Comparison of ENCODE assay signal across 19 cellular contexts in genomic region chr2:170381678-170382077, GRCh38.
DNase-seq lines count a peak whose midpoint lies in the region; ATAC-seq, FAIRE-seq and TF ChIP-seq lines count a peak whose summit lies in the region.
"Had no signal": no experiment of that assay in that cellular context is flagged by ENCODE, and none has a peak within 500 bp of the region (broad histone marks: within the 10 kb centered on the region; RNA-seq: fewer than 3 reads in every experiment).

No MANE protein-coding gene starts in this region.

- POLR2A ChIA-PET in WTC11 (lab: Charles Lee) (no interaction called here), K562 (lab: Yijun Ruan, JAX) (no interaction called here)

- BruUV-seq in K562 (replicated peaks; lab: Mats Ljungman, UMichigan): no TSS peak

- no peak overlapping the region for H3K27ac Mint-ChIP-seq in WTC11
- H3K27ac Mint-ChIP-seq: B cell; CD4-positive, alpha-beta T cell; CD8-positive, alpha-beta T cell had no signal

- H3K79me1 ChIP-seq in mesendoderm (ENCODE audit: low read length): no peaks in the 10 kb centered on the region

- H3K18ac ChIP-seq in mesendoderm (ENCODE audit: low read length): no peak overlapping the region

- TF ChIP-seq POLR2A in K562 (conservative IDR thresholded peaks at IDR 0.05): no peak

- TF ChIP-seq RAD21 in K562 (CRISPR knock-in tag; conservative IDR thresholded peaks at IDR 0.05 in 1 of 2, IDR thresholded peaks at IDR 0.05 in 1 of 2): no peak

- no peaks in the 10 kb centered on the region for H3K36me3 Mint-ChIP-seq in WTC11
- H3K36me3 Mint-ChIP-seq: CD8-positive, alpha-beta T cell had no signal

- H3K27me3 ChIP-seq in K562 (ENCODE audit: control insufficient read depth in 2 of 2, insufficient read depth in 2 of 2, low read length in 2 of 2) (no peaks in the 10 kb centered on the region), mesendoderm (ENCODE audit: insufficient read depth, low read length, poor library complexity) (no peaks in the 10 kb centered on the region)

- no peaks in the 10 kb centered on the region for H3K4me1 Mint-ChIP-seq in WTC11
- H3K4me1 Mint-ChIP-seq: B cell had no signal

- in situ Hi-C loops in K562 (cut with MboI): no loop called here

- intact Hi-C loops in K562 (cut with micrococcal nuclease): no loop called here

- no peak overlapping the region for H3K4ac ChIP-seq in mesendoderm (ENCODE audit: low read depth, low read length)

- no peaks in the 10 kb centered on the region for H3K9me1 ChIP-seq in K562 (ENCODE audit: control insufficient read depth, insufficient read depth, low read length)

- H3K4me2 ChIP-seq in K562 (ENCODE audit: insufficient read depth, low read length): no peak overlapping the region
- H3K4me2 ChIP-seq in mesendoderm (ENCODE audit: low read length): no peak overlapping the region
- H3K4me2 ChIP-seq: A549; BLaER1 treated with 17β-estradiol and CSF1 and Interleukin-3, amounts not matched to agents 10 nM and 100 nM had no signal

- ATAC-seq in WTC11 (no peak), K562 (no peak), HG03135 (IDR thresholded peaks at IDR 0.05; ENCODE audit: unreplicated experiment) (no peak)
- ATAC-seq: A549; CD8-positive, alpha-beta T cell had no signal

- CTCF ChIA-PET in WTC11 (lab: Charles Lee) (interaction anchor here (0.8 kb wide), 1 partner anchor 20 kb away, joined by 3 read pairs; no protein-coding TSS in a partner anchor), K562 (lab: Yijun Ruan, JAX; ENCODE audit: low intra/inter-chr PET ratio) (no interaction called here)

- no peak for FAIRE-seq in K562 (lab: Jason Lieb, UNC)
- FAIRE-seq: A549, D721Med, GM12891, GM19239 had no signal

- no peaks in the 10 kb centered on the region for H3K9me3 Mint-ChIP-seq in WTC11
- H3K9me3 Mint-ChIP-seq: CD4-positive, alpha-beta T cell; CD8-positive, alpha-beta T cell had no signal

- H3K36me3 ChIP-seq in K562 (ENCODE audit: control insufficient read depth, insufficient read depth, low read length) (no peaks in the 10 kb centered on the region), mesendoderm (ENCODE audit: control insufficient read depth, insufficient read depth, low read length) (no peaks in the 10 kb centered on the region)
- H3K36me3 ChIP-seq: BLaER1 treated with 17β-estradiol and CSF1 and Interleukin-3, amounts not matched to agents 10 nM and 100 nM had no signal

- 37% methylated on average over 2 of the region's 2 CpGs for WGBS in K562 (ENCODE audit: insufficient coverage, low coverage, missing lambda C conversion rate)
- no CpG with 5 or more reads among the region's 2 CpGs for WGBS in mesendoderm (ENCODE audit: extremely low coverage, insufficient coverage, low lambda C conversion rate)

- TF ChIP-seq CTCF in WTC11 (IDR thresholded peaks at IDR 0.05) (no peak), K562 (IDR thresholded peaks at IDR 0.05 in 2 of 3, conservative IDR thresholded peaks at IDR 0.05 in 1 of 3; ENCODE audit: insufficient read depth in 2 of 3, low read depth in 1 of 3, low read length in 3 of 3) (no peak)

- no peaks in the 10 kb centered on the region for H4K20me1 ChIP-seq in K562 (replicated peaks; ENCODE audit: control insufficient read depth, insufficient read depth, low read length)

- no peak overlapping the region for H2BK120ac ChIP-seq in mesendoderm (ENCODE audit: low read depth, low read length)

- H3K27ac ChIP-seq in K562 (ENCODE audit: extremely low read depth, low read depth, low read length): no peak overlapping the region
- H3K27ac ChIP-seq in mesendoderm (ENCODE audit: low read depth, low read length): no peak overlapping the region
- H3K27ac ChIP-seq: A549; BLaER1 treated with 17β-estradiol and CSF1 and Interleukin-3, amounts not matched to agents 10 nM and 100 nM; C4-2B had no signal

- H3K23ac ChIP-seq in mesendoderm (ENCODE audit: low read length): no peak overlapping the region

- TF ChIP-seq EP300 in K562 (IDR thresholded peaks at IDR 0.05; ENCODE audit: low read length): no peak

- no peak for DNase-seq in WTC11 (ENCODE audit: low spot score)
- no peak for DNase-seq in K562 (ENCODE audit: extremely low read depth in 1 of 4, low spot score in 3 of 4)
- peak; percentile 76 for DNase-seq in mesendoderm
- DNase-seq in 8988T: no peak
- DNase-seq: AML-193; Caco-2; Calu3; CD4-positive, alpha-beta T cell; CD8-positive, alpha-beta T cell; DMS79 treated with DMSO at 0.1 percent for 48 hours; GF-D8 had no signal

- H3K79me2 ChIP-seq in K562 (ENCODE audit: control insufficient read depth, insufficient read depth, low read length): no peaks in the 10 kb centered on the region
- no peaks in the 10 kb centered on the region for H3K79me2 ChIP-seq in mesendoderm (ENCODE audit: control insufficient read depth, insufficient read depth, low read length)

- no peak overlapping the region for H4K8ac ChIP-seq in mesendoderm (ENCODE audit: low read depth, low read length)

- no peaks in the 10 kb centered on the region for H3K9me3 ChIP-seq in K562 (replicated peaks; ENCODE audit: control insufficient read depth, insufficient read depth, low read depth, low read length)
- H3K9me3 ChIP-seq: A549; BLaER1 treated with 17β-estradiol and CSF1 and Interleukin-3, amounts not matched to agents 10 nM and 100 nM; Caco-2 had no signal

- H3K4me1 ChIP-seq in K562 (replicated peaks in 1 of 2; ENCODE audit: control insufficient read depth in 2 of 2, insufficient read depth in 2 of 2, low read length in 2 of 2) (no peaks in the 10 kb centered on the region), mesendoderm (ENCODE audit: control insufficient read depth, low read depth, low read length) (no peaks in the 10 kb centered on the region)
- H3K4me1 ChIP-seq: A549; BLaER1 treated with 17β-estradiol and CSF1 and Interleukin-3, amounts not matched to agents 10 nM and 100 nM had no signal

- H2BK15ac ChIP-seq in mesendoderm (replicated peaks; ENCODE audit: low read depth): no peak overlapping the region

- no peak overlapping the region for H2BK5ac ChIP-seq in mesendoderm (ENCODE audit: low read length)

- no peak overlapping the region for H3K4me3 Mint-ChIP-seq in WTC11
- H3K4me3 Mint-ChIP-seq: B cell; CD4-positive, alpha-beta T cell; CD8-positive, alpha-beta T cell had no signal

- peak overlapping the region; percentile 57 for H2AFZ ChIP-seq in K562 (ENCODE audit: low read depth, low read length)

- H4K5ac ChIP-seq in mesendoderm (ENCODE audit: low read length): no peak overlapping the region

- no peak overlapping the region for H3K56ac ChIP-seq in mesendoderm (ENCODE audit: low read length)

- H3K4me3 ChIP-seq in K562 (no peak overlapping the region), mesendoderm (ENCODE audit: low read length) (no peak overlapping the region)
- H3K4me3 ChIP-seq: A549; BLaER1 treated with 17β-estradiol and CSF1 and Interleukin-3, amounts not matched to agents 10 nM and 100 nM had no signal

- H3K9ac ChIP-seq in K562 (ENCODE audit: insufficient read depth in 1 of 2, low read depth in 2 of 2, low read length in 2 of 2) (no peak overlapping the region), mesendoderm (ENCODE audit: low read length) (no peak overlapping the region)
- H3K9ac ChIP-seq: BLaER1 treated with 17β-estradiol and CSF1 and Interleukin-3, amounts not matched to agents 10 nM and 100 nM had no signal

- H3K27me3 Mint-ChIP-seq in WTC11 (ENCODE audit: low read depth): no peaks in the 10 kb centered on the region

- no peak overlapping the region for H2AK5ac ChIP-seq in mesendoderm (ENCODE audit: low read length)

TF ChIP-seq in WTC11, 78 proteins besides CTCF, POLR2A, EP300 and RAD21 (continues in another document):
- TF ChIP-seq FOXP4 (CRISPR knock-in tag; IDR thresholded peaks at IDR 0.05): no peak

TF ChIP-seq in K562, 482 proteins besides CTCF, POLR2A, EP300 and RAD21:
- TF ChIP-seq HNRNPL (IDR thresholded peaks at IDR 0.05; ENCODE audit: low read depth, low read length) (no peak), TARDBP (IDR thresholded peaks at IDR 0.05) (no peak), NBN (IDR thresholded peaks at IDR 0.05; ENCODE audit: low read depth) (no peak), TFE3 (CRISPR knock-in tag; IDR thresholded peaks at IDR 0.05) (peak; percentile 93), GABPA (tag; conservative IDR thresholded peaks at IDR 0.05; ENCODE audit: low read depth) (0 out of 2 replicates have a peak, but pooled peaks have one; percentile 36), ZNF140 (CRISPR knock-in tag; IDR thresholded peaks at IDR 0.05) (no peak), ZSCAN29 (IDR thresholded peaks at IDR 0.05) (no peak), NRF1 (conservative IDR thresholded peaks at IDR 0.05 in 1 of 2, IDR thresholded peaks at IDR 0.05 in 1 of 2) (no peak), TOE1 (IDR thresholded peaks at IDR 0.05; ENCODE audit: borderline replicate concordance) (peak; percentile 81; the same call in 1 of the 2 replicates), TOE1 (CRISPR knock-in tag; IDR thresholded peaks at IDR 0.05; ENCODE audit: borderline replicate concordance, low read depth) (no peak), ELF4 (CRISPR knock-in tag; IDR thresholded peaks at IDR 0.05) (no peak), RAD51 (IDR thresholded peaks at IDR 0.05; ENCODE audit: borderline replicate concordance, low read depth) (peak; percentile 74)
